1 cellular context compared by ENCODE assay signal in genomic region chr19:39327990-39328705, GRCh38.
A peak's percentile ranks its signal among the peaks of the same experiment; 100 is the strongest.
TF ChIP-seq lines count a peak whose summit lies in the region.

No MANE protein-coding gene starts in this region.

TF ChIP-seq in H1, 55 proteins besides CTCF, POLR2A, EP300 and RAD21:
- TF ChIP-seq SUZ12 (IDR thresholded peaks at IDR 0.05; ENCODE audit: low read length), result no peak
- peak; percentile 41 for TF ChIP-seq ASH2L (IDR thresholded peaks at IDR 0.05; ENCODE audit: low read length)
- peak; percentile 24; the same call in 1 of the 2 replicates for TF ChIP-seq CHD2 (IDR thresholded peaks at IDR 0.05; ENCODE audit: low read length)
- no peak for TF ChIP-seq CBX8 (IDR thresholded peaks at IDR 0.05; ENCODE audit: borderline replicate concordance, low read depth, low read length)
- TF ChIP-seq SP2 (IDR thresholded peaks at IDR 0.05; ENCODE audit: low read length), result no peak
- TF ChIP-seq TEAD4 (IDR thresholded peaks at IDR 0.05; ENCODE audit: low read depth, low read length), result peak; percentile 79
- TF ChIP-seq HDAC6 (IDR thresholded peaks at IDR 0.05; ENCODE audit: low read depth, low read length), result no peak
- no peak for TF ChIP-seq CTBP2 (IDR thresholded peaks at IDR 0.05; ENCODE audit: borderline replicate concordance, insufficient read depth, insufficient read length, low read length)
- TF ChIP-seq TBP (IDR thresholded peaks at IDR 0.05; ENCODE audit: low read depth, low read length), result peak; percentile 25; the same call in 1 of the 2 replicates
TF ChIP-seq in H1: peak in this region for 4.
